10 cellular contexts compared by ENCODE assay signal in the genomic region with DNA sequence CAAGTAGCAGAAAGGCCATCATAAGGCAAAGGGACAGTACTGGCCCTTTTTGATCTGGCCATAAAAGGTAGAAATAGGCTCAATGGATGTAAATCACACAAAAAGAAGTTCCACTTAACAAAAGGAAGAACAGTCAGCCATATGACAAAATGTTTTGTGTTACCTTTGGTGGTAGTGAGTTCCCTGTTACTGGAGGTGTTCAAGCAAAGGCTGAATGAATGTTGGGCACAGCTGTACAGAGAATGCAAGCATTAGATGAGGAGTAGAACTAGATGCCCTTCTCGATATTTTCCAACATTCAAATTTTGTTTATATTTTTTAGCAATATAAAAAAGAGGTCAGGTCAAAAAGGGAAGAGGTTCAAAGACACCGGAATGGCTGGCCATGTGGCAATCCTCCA. TPM values are rescaled to one million over a fixed set of nuclear protein-coding genes. Genes with fewer than 3 reads are reported as not detected.
"Had no signal": no experiment of that assay in that cellular context is flagged by ENCODE, and none has a peak within 500 bp of the region (broad histone marks: within the 10 kb centered on the region; RNA-seq: fewer than 3 reads in every experiment).

No MANE protein-coding gene starts in this region.

- H3K27ac ChIP-seq: HL-60, KMS-11 had no signal

- H3K4me2 ChIP-seq: KMS-11 had no signal

- DNase-seq: IMR-90, Karpas-422, Kasumi-1, KBM-7, KG1 had no signal

- H3K9ac ChIP-seq: KMS-11 had no signal

- FAIRE-seq: HepG2, HTR-8/SVneo had no signal

- H3K4me3 Mint-ChIP-seq: IgD-negative memory B cell had no signal

- H3K27ac Mint-ChIP-seq: IgD-negative memory B cell had no signal

- ATAC-seq: HepG2 had no signal

RNA-seq across cellular contexts. Expression of a gene that starts 20.0 kb away (rescaled TPM):
- polyA plus RNA-seq: IgD-negative memory B cell had no signal
